Comparison of ENCODE assay signal across 1 cellular context in the genomic region with DNA sequence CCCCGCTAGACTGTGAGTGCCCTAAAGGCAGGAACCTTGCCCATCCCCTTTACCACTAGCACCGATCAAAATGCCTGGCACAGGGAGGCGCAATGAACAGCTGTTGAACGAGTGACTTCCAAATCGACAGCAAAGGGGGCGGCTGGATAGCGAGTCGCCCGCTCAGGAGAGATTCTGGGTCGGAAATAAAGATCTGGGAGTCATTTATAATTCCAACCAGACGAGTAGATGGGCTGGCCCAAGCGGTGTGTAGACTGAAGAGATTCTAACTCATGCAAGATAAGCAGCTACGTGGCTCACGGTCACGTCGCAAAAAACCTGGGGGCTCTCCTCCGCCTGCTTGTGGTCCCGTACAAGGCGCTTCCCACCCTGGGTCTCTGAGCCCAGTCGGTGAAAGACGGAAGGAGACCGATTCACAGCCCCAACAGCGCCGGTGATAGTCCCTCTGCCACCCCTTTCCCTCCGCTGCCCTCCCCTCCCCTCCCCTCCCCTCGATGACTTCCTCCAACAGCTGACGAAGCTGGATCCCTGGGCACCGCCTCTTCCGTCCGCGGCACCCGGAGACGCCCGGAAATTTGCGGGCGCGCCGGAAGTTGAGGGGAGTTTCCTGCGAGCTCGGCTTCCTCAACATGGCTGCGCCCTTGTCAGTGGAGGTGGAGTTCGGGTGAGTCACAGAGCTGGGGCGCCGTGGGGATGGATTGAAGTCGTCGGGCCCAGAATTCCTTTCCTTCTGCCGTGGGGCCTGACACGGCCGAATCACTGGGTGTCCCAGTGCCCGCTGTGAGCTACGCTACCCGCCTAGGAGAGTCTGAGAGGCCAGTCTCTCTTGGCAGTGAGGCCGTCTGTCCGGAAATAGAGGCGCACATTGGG.
TF ChIP-seq lines count a peak whose summit lies in the region.

URM1 (plus strand) TSS at position 623 of the 870 bp plus-strand sequence; CDS start at position 630, 7 bp downstream.

TF ChIP-seq in WTC11, 78 proteins besides CTCF, POLR2A, EP300 and RAD21 (continued from another document):
- TF ChIP-seq AR (CRISPR knock-in tag; IDR thresholded peaks at IDR 0.05) = no peak
- TF ChIP-seq, protein P1, sequence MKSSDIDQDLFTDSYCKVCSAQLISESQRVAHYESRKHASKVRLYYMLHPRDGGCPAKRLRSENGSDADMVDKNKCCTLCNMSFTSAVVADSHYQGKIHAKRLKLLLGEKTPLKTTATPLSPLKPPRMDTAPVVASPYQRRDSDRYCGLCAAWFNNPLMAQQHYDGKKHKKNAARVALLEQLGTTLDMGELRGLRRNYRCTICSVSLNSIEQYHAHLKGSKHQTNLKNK (CRISPR knock-in tag; IDR thresholded peaks at IDR 0.05) = no peak
- peak; percentile 71 for TF ChIP-seq SP1 (CRISPR knock-in tag; conservative IDR thresholded peaks at IDR 0.05)
- no peak for TF ChIP-seq TP53 (CRISPR knock-in tag; IDR thresholded peaks at IDR 0.05)
- no peak for TF ChIP-seq IRF2 (CRISPR knock-in tag; IDR thresholded peaks at IDR 0.05; ENCODE audit: borderline replicate concordance, low read depth)
- TF ChIP-seq ZBTB43 (CRISPR knock-in tag; IDR thresholded peaks at IDR 0.05) = no peak
- TF ChIP-seq ZNF232 (CRISPR knock-in tag; IDR thresholded peaks at IDR 0.05) = 0 out of 2 replicates have a peak, but pooled peaks have one; percentile 38
- no peak for TF ChIP-seq ZNF121 (CRISPR knock-in tag; IDR thresholded peaks at IDR 0.05)
- TF ChIP-seq MAX (CRISPR knock-in tag; IDR thresholded peaks at IDR 0.05) = peak; percentile 62; the same call in 1 of the 2 replicates
- TF ChIP-seq ZBTB21 (CRISPR knock-in tag; IDR thresholded peaks at IDR 0.05; ENCODE audit: borderline replicate concordance) = no peak
- TF ChIP-seq ZNF138 (CRISPR knock-in tag; conservative IDR thresholded peaks at IDR 0.05) = no peak
- TF ChIP-seq NFYB (CRISPR knock-in tag; conservative IDR thresholded peaks at IDR 0.05; ENCODE audit: low read depth) = no peak
- 0 out of 2 replicates have a peak, but pooled peaks have one; percentile 21 for TF ChIP-seq IRF1 (CRISPR knock-in tag; IDR thresholded peaks at IDR 0.05)
- TF ChIP-seq NR1H2 (CRISPR knock-in tag; IDR thresholded peaks at IDR 0.05) = no peak
- peak; percentile 78; the same call in 1 of the 2 replicates for TF ChIP-seq ETV6 (CRISPR knock-in tag; IDR thresholded peaks at IDR 0.05)
- TF ChIP-seq, protein P2, sequence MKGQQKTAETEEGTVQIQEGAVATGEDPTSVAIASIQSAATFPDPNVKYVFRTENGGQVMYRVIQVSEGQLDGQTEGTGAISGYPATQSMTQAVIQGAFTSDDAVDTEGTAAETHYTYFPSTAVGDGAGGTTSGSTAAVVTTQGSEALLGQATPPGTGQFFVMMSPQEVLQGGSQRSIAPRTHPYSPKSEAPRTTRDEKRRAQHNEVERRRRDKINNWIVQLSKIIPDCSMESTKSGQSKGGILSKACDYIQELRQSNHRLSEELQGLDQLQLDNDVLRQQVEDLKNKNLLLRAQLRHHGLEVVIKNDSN (CRISPR knock-in tag; IDR thresholded peaks at IDR 0.05) = no peak
- TF ChIP-seq CREM (CRISPR knock-in tag; IDR thresholded peaks at IDR 0.05) = peak; percentile 51; the same call in 1 of the 2 replicates
- TF ChIP-seq FOXK1 (CRISPR knock-in tag; IDR thresholded peaks at IDR 0.05) = peak; percentile 74; the same call in 1 of the 2 replicates
